In the genomic region with DNA sequence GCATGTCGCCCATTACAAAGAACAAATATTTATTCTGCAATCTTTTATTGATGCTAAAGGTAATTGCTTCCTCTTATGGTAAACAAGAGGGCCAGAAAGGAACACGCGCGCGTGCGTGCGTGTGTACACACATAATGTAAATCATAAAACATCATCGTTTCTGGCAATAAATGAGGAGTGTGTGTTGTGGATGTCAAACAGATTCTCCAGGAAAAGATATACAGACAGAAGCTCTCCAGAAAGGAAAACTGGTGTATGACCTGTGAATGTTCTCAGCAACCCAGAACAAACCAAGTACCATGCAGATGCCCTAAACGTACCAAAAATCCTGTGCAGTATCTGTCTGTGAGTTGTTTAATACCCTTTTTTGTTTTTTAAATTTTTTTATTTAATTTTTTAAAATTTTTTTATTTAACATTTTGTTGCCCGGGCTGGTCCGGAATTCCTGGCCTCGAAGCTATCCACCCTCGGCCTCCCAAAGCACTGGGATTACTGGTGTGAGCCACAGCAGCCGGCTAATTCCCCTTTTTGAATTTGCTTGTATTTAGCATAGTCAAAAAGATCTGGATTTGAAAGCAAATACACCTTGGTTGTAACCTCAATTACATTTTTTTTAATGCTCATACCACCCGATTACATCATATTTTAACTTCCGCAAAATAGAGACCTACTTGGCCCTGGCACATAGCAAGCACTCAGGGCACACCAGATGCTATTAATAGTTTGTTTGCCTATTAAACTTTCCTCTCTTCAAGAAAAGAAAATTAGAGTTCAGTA, we compare ENCODE assay signal across 1 cellular context.
TF ChIP-seq lines count a peak whose summit lies in the region.

No MANE protein-coding gene starts in this region.

TF ChIP-seq in SK-N-SH treated with all-trans-retinoic acid at 6 μM for 48 hours, 23 proteins besides CTCF, POLR2A, EP300 and RAD21 (continued from another document):
- TF ChIP-seq, protein P1, sequence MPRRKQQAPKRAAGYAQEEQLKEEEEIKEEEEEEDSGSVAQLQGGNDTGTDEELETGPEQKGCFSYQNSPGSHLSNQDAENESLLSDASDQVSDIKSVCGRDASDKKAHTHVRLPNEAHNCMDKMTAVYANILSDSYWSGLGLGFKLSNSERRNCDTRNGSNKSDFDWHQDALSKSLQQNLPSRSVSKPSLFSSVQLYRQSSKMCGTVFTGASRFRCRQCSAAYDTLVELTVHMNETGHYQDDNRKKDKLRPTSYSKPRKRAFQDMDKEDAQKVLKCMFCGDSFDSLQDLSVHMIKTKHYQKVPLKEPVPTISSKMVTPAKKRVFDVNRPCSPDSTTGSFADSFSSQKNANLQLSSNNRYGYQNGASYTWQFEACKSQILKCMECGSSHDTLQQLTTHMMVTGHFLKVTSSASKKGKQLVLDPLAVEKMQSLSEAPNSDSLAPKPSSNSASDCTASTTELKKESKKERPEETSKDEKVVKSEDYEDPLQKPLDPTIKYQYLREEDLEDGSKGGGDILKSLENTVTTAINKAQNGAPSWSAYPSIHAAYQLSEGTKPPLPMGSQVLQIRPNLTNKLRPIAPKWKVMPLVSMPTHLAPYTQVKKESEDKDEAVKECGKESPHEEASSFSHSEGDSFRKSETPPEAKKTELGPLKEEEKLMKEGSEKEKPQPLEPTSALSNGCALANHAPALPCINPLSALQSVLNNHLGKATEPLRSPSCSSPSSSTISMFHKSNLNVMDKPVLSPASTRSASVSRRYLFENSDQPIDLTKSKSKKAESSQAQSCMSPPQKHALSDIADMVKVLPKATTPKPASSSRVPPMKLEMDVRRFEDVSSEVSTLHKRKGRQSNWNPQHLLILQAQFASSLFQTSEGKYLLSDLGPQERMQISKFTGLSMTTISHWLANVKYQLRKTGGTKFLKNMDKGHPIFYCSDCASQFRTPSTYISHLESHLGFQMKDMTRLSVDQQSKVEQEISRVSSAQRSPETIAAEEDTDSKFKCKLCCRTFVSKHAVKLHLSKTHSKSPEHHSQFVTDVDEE (CRISPR knock-in tag; IDR thresholded peaks at IDR 0.05), result no peak
TF ChIP-seq in SK-N-SH treated with all-trans-retinoic acid at 6 μM for 48 hours: peak in this region for 0.
